24 cellular contexts compared by ENCODE assay signal in genomic region chr7:16671811-16672210, GRCh38.
"Had no signal": no experiment of that assay in that cellular context is flagged by ENCODE, and none has a peak within 500 bp of the region (broad histone marks: within the 10 kb centered on the region; RNA-seq: fewer than 3 reads in every experiment).

No MANE protein-coding gene starts in this region.

- H3K4me3 ChIP-seq: MG63 had no signal

- DNase-seq: KBM-7, MG63, NCI-H1092, NCI-H1105 treated with DMSO at 0.1 percent for 48 hours, NCI-H1417 treated with DMSO at 0.1 percent for 48 hours, NCI-H146, NCI-H1694 treated with DMSO at 0.1 percent for 48 hours, NCI-H1930, NCI-H2081 treated with DMSO at 0.1 percent for 48 hours, NCI-H2171, NCI-H226, NCI-H446, NCI-H510A, NCI-H524 treated with DMSO at 0.1 percent for 48 hours, NCI-H69, NCI-H774, PC-3, SHP77, SK-N-SH, SW 1271 had no signal

- H3K9ac ChIP-seq: SK-N-SH had no signal

- H3K9me3 ChIP-seq: MG63, SK-N-SH had no signal

- ATAC-seq: HepG2, Panc1, PC-3 had no signal

- H3K27me3 Mint-ChIP-seq: IgD-negative memory B cell had no signal

- FAIRE-seq: HepG2 had no signal

- H3K9me2 ChIP-seq: SK-N-SH had no signal

- H3K27ac Mint-ChIP-seq: IgD-negative memory B cell had no signal

- H3K27ac ChIP-seq: RWPE1 had no signal

- H3K4me2 ChIP-seq: SK-N-SH had no signal

- H3K27me3 ChIP-seq: MG63 had no signal
